In genomic region chr11:665062-665706, GRCh38 we compare ENCODE assay signal across 18 cellular contexts. TPM values are rescaled to one million over a fixed set of nuclear protein-coding genes. Genes with fewer than 3 reads are reported as not detected.
A peak's percentile ranks its signal among the peaks of the same experiment; 100 is the strongest.
DNase-seq lines count a peak whose midpoint lies in the region; TF ChIP-seq lines count a peak whose summit lies in the region.
"Had no signal": no experiment of that assay in that cellular context is flagged by ENCODE, and none has a peak within 500 bp of the region (broad histone marks: within the 10 kb centered on the region; RNA-seq: fewer than 3 reads in every experiment).

No MANE protein-coding gene starts in this region.

- TF ChIP-seq POLR2A in vagina (IDR thresholded peaks at IDR 0.05): no peak

- TF ChIP-seq CTCF in MCF 10A (IDR thresholded peaks at IDR 0.05; ENCODE audit: unreplicated experiment) (no peak), mammary epithelial cell (conservative IDR thresholded peaks at IDR 0.05 in 1 of 2, IDR thresholded peaks at IDR 0.05 in 1 of 2; ENCODE audit: extremely low read depth in 1 of 2, insufficient read depth in 1 of 2, low read depth in 1 of 2, low read length in 2 of 2) (no peak), neural progenitor cell (IDR thresholded peaks at IDR 0.05) (no peak), vagina (IDR thresholded peaks at IDR 0.05) (no peak)

- intact Hi-C loops in MCF 10A (cut with micrococcal nuclease) (no loop called here), mammary epithelial cell (cut with micrococcal nuclease) (no loop called here), vagina (cut with DNase I) (no loop called here)

- no peak for DNase-seq in MCF 10A (ENCODE audit: unreplicated experiment)
- no peak for DNase-seq in mammary epithelial cell
- no peak for DNase-seq in neural progenitor cell (ENCODE audit: low spot score)
- no peak for DNase-seq in vagina (ENCODE audit: extremely low spot score in 2 of 2)
- DNase-seq in NOMO-1 (lab: John Stamatoyannopoulos, UW; ENCODE audit: unreplicated experiment in 2 of 2): no peak
- DNase-seq in NCI-H82 (lab: John Stamatoyannopoulos, UW): no peak
- DNase-seq in HPDE6-E6E7 (ENCODE audit: extremely low spot score): no peak
- DNase-seq: Caco-2; NCI-H187; NCI-H69; stimulated activated CD4-positive, alpha-beta T cell treated with anti-CD3 and anti-CD28 coated beads, Interleukin-2, amount 100 ng/mL, for 24 hours; T-helper 9 cell had no signal

- CTCF ChIA-PET in MCF 10A (lab: Yijun Ruan, JAX): interaction anchor here (0.6 kb wide), 1 partner anchor 989 kb away, joined by 3 read pairs; no protein-coding TSS in a partner anchor
- CTCF ChIA-PET in mammary epithelial cell (lab: Charles Lee; ENCODE audit: low non-redundant PET): no interaction called here

- H3K4me1 ChIP-seq in mammary epithelial cell (ENCODE audit: insufficient read depth, low read length): no peaks in the 10 kb centered on the region
- H3K4me1 ChIP-seq in endocrine pancreas (ENCODE audit: control insufficient read depth, insufficient read depth, low read length): no peaks in the 10 kb centered on the region
- no peaks in the 10 kb centered on the region for H3K4me1 ChIP-seq in neural progenitor cell
- peaks cover 15% of the 10 kb centered on the region for H3K4me1 ChIP-seq in vagina
- H3K4me1 ChIP-seq: Caco-2 had no signal

- H2AFZ ChIP-seq in mammary epithelial cell (ENCODE audit: low read depth, low read length) (no peak overlapping the region), neural progenitor cell (replicated peaks) (no peak overlapping the region)
- H2AFZ ChIP-seq: GM23338 had no signal

- H3K4me2 ChIP-seq in mammary epithelial cell (ENCODE audit: insufficient read depth, low read depth, low read length) (no peak overlapping the region), neural progenitor cell (no peak overlapping the region)
- H3K4me2 ChIP-seq: GM23338 had no signal

- H3K27me3 ChIP-seq in mammary epithelial cell (ENCODE audit: insufficient read depth, low read length) (no peaks in the 10 kb centered on the region), endocrine pancreas (ENCODE audit: control insufficient read depth, insufficient read depth, low read length) (no peaks in the 10 kb centered on the region), neural progenitor cell (no peaks in the 10 kb centered on the region), vagina (no peaks in the 10 kb centered on the region)

- BruUV-seq in MCF 10A (replicated peaks; lab: Mats Ljungman, UMichigan) (no TSS peak), mammary epithelial cell (replicated peaks; lab: Mats Ljungman, UMichigan) (no TSS peak)

- H3F3A ChIP-seq in neural progenitor cell (ENCODE audit: low read depth): no peaks in the 10 kb centered on the region

- in situ Hi-C loops in mammary epithelial cell (cut with MboI; ENCODE audit: low sequenced_read_pairs in 2 of 2): no loop called here

- WGBS in mammary epithelial cell (ENCODE audit: low coverage, missing lambda C conversion rate): 87% methylated on average over 5 of the region's 15 CpGs

- H3K4me3 ChIP-seq in mammary epithelial cell (replicated peaks in 1 of 3; ENCODE audit: insufficient read depth in 1 of 3, low read depth in 2 of 3, low read length in 3 of 3) (no peak overlapping the region), endocrine pancreas (ENCODE audit: control insufficient read depth, insufficient read depth, low read length) (peak overlapping the region; percentile 14), neural progenitor cell (no peak overlapping the region), vagina (no peak overlapping the region)
- H3K4me3 ChIP-seq: GM23338 had no signal

- H3K36me3 Mint-ChIP-seq in MCF 10A (ENCODE audit: insufficient read depth, unreplicated experiment) (peaks cover 49% of the 10 kb centered on the region), neural progenitor cell (peaks cover 21% of the 10 kb centered on the region)

- dilution Hi-C loops in mammary epithelial cell (cut with HindIII; ENCODE audit: low sequenced_read_pairs): loop anchor here (25.0 kb wide), 1 partner anchor 153 kb away; the partner anchor contains the start of gene RNH1

- no peaks in the 10 kb centered on the region for H4K20me1 ChIP-seq in mammary epithelial cell (ENCODE audit: insufficient read depth, low read length)
- H4K20me1 ChIP-seq in neural progenitor cell (ENCODE audit: low read depth): peaks cover 10% of the 10 kb centered on the region

- H3K9ac ChIP-seq in mammary epithelial cell (ENCODE audit: insufficient read depth, low read length) (no peak overlapping the region), endocrine pancreas (ENCODE audit: control insufficient read depth, insufficient read depth, low read length) (peak overlapping the region; percentile 2), neural progenitor cell (no peak overlapping the region)

- H3K9me3 Mint-ChIP-seq in MCF 10A (ENCODE audit: unreplicated experiment) (no peaks in the 10 kb centered on the region), neural progenitor cell (no peaks in the 10 kb centered on the region)
- H3K9me3 Mint-ChIP-seq: activated T-helper 1 cell treated with anti-CD3 and anti-CD28 coated beads, Interleukin-12 subunit alpha, Interleukin-12 subunit beta, Interleukin-2, Interleukin-4 antibody, amounts not matched to agents 30 ng/mL and 10 ng/mL and 1 ng/mL, durations not matched to agents 14 hours and 24 hours and 36 hours; GM23338 had no signal

- H3K9me3 ChIP-seq in mammary epithelial cell (replicated peaks; ENCODE audit: insufficient read depth, low read length): no peaks in the 10 kb centered on the region
- H3K9me3 ChIP-seq in endocrine pancreas (ENCODE audit: control insufficient read depth, low read length): no peaks in the 10 kb centered on the region
- H3K9me3 ChIP-seq in neural progenitor cell (ENCODE audit: low read depth): no peaks in the 10 kb centered on the region
- no peaks in the 10 kb centered on the region for H3K9me3 ChIP-seq in vagina
- H3K9me3 ChIP-seq: Caco-2 had no signal

- H3K36me3 ChIP-seq in mammary epithelial cell (ENCODE audit: insufficient read depth, low read length) (peaks cover 6% of the 10 kb centered on the region), endocrine pancreas (ENCODE audit: control insufficient read depth, insufficient read depth, low read length) (no peaks in the 10 kb centered on the region), neural progenitor cell (no peaks in the 10 kb centered on the region), vagina (no peaks in the 10 kb centered on the region)

- H3K27ac ChIP-seq in mammary epithelial cell (ENCODE audit: insufficient read depth, low read depth, low read length) (no peak overlapping the region), neural progenitor cell (no peak overlapping the region), vagina (peak overlapping the region; percentile 76)

- H3K4me3 Mint-ChIP-seq in MCF 10A (ENCODE audit: unreplicated experiment) (no peak overlapping the region), neural progenitor cell (no peak overlapping the region)
- H3K4me3 Mint-ChIP-seq: activated T-helper 1 cell treated with anti-CD3 and anti-CD28 coated beads, Interleukin-12 subunit alpha, Interleukin-12 subunit beta, Interleukin-2, Interleukin-4 antibody, amounts not matched to agents 30 ng/mL and 10 ng/mL and 1 ng/mL, durations not matched to agents 14 hours and 24 hours and 36 hours; GM23338 had no signal

- H3K79me2 ChIP-seq in mammary epithelial cell (ENCODE audit: insufficient read depth, low read length) (peaks cover 5% of the 10 kb centered on the region), neural progenitor cell (ENCODE audit: low read depth) (no peaks in the 10 kb centered on the region)

- H3K27me3 Mint-ChIP-seq in MCF 10A (ENCODE audit: insufficient read depth, unreplicated experiment): no peaks in the 10 kb centered on the region
- peaks cover 9% of the 10 kb centered on the region for H3K27me3 Mint-ChIP-seq in neural progenitor cell (ENCODE audit: insufficient read depth, low read depth)

- H3K4me1 Mint-ChIP-seq in MCF 10A (ENCODE audit: insufficient read depth, unreplicated experiment) (no peaks in the 10 kb centered on the region), neural progenitor cell (no peaks in the 10 kb centered on the region)

- POLR2A ChIA-PET in MCF 10A (lab: Yijun Ruan, JAX): no interaction called here

- peak overlapping the region; percentile 25 for H3K27ac Mint-ChIP-seq in MCF 10A (ENCODE audit: low read depth, unreplicated experiment)
- peak overlapping the region; percentile 76 for H3K27ac Mint-ChIP-seq in neural progenitor cell
- H3K27ac Mint-ChIP-seq: activated T-helper 1 cell treated with anti-CD3 and anti-CD28 coated beads, Interleukin-12 subunit alpha, Interleukin-12 subunit beta, Interleukin-2, Interleukin-4 antibody, amounts not matched to agents 30 ng/mL and 10 ng/mL and 1 ng/mL, durations not matched to agents 14 hours and 24 hours and 36 hours; GM23338 had no signal

RNA-seq across cellular contexts. Expression of gene DRD4, which starts 28.1 kb away (rescaled TPM):
- total RNA-seq in MCF 10A (2022) (0.44 and 1.3 TPM in 2 replicates), mammary epithelial cell (1 to 10 TPM in 1 of 2 donors, not detected in 1; 1.3 TPM), neural progenitor cell (ENCODE audit: low replicate concordance) (0.97 and 6.6 TPM in 2 replicates), vagina (1.2 TPM)
- not detected for polyA plus RNA-seq in mammary epithelial cell
- polyA minus RNA-seq in mammary epithelial cell: not detected
- total RNA-seq: frontal cortex had no signal

RNA-seq across cellular contexts. Expression of gene DEAF1, which starts 29.8 kb away (rescaled TPM):
- total RNA-seq in MCF 10A (2022) (46.8 and 54.1 TPM in 2 replicates), mammary epithelial cell (10 to 100 TPM; 31.2 to 32.0 TPM), neural progenitor cell (ENCODE audit: low replicate concordance) (38.4 and 66.4 TPM in 2 replicates), vagina (33.6 TPM)
- 15.2 TPM for polyA plus RNA-seq in mammary epithelial cell
- polyA minus RNA-seq in mammary epithelial cell: 28.2 TPM

RNA-seq across cellular contexts. Expression of gene TMEM80, which starts 30.4 kb away (rescaled TPM):
- total RNA-seq in MCF 10A (2022) (12.2 and 12.8 TPM in 2 replicates), mammary epithelial cell (10 to 100 TPM; 10.0 to 22.5 TPM), neural progenitor cell (ENCODE audit: low replicate concordance) (38.7 and 42.7 TPM in 2 replicates), vagina (12.8 TPM)
- polyA plus RNA-seq in mammary epithelial cell: 9.6 TPM
- 1.6 TPM for polyA minus RNA-seq in mammary epithelial cell

RNA-seq across cellular contexts. Expression of gene SCT, which starts 38.2 kb away (rescaled TPM):
- total RNA-seq in MCF 10A (2022) (not detected in 2 replicates), mammary epithelial cell (not detected), neural progenitor cell (ENCODE audit: low replicate concordance) (not detected in 2 replicates), vagina (not detected)
- not detected for polyA plus RNA-seq in mammary epithelial cell
- polyA minus RNA-seq in mammary epithelial cell: not detected
- total RNA-seq: activated T-helper 1 cell treated with anti-CD3 and anti-CD28 coated beads, Interleukin-12 subunit alpha, Interleukin-12 subunit beta, Interleukin-2, Interleukin-4 antibody, amounts not matched to agents 30 ng/mL and 10 ng/mL and 1 ng/mL, durations not matched to agents 14 hours and 24 hours and 36 hours; Caco-2; frontal cortex; GM23338; mononuclear cell had no signal

RNA-seq across cellular contexts. Expression of gene CDHR5, which starts 40.4 kb away (rescaled TPM):
- not detected in 2 replicates for total RNA-seq in MCF 10A (2022)
- total RNA-seq in mammary epithelial cell: not detected
- polyA plus RNA-seq in mammary epithelial cell: not detected
- not detected for polyA minus RNA-seq in mammary epithelial cell
- not detected in 2 replicates for total RNA-seq in neural progenitor cell (ENCODE audit: low replicate concordance)
- total RNA-seq in vagina: not detected
- total RNA-seq: activated T-helper 1 cell treated with anti-CD3 and anti-CD28 coated beads, Interleukin-12 subunit alpha, Interleukin-12 subunit beta, Interleukin-2, Interleukin-4 antibody, amounts not matched to agents 30 ng/mL and 10 ng/mL and 1 ng/mL, durations not matched to agents 14 hours and 24 hours and 36 hours; astrocyte; frontal cortex; GM23338 had no signal
- polyA plus RNA-seq: GM23338 had no signal
